Comparison of ENCODE assay signal across 11 cellular contexts in the genomic region with DNA sequence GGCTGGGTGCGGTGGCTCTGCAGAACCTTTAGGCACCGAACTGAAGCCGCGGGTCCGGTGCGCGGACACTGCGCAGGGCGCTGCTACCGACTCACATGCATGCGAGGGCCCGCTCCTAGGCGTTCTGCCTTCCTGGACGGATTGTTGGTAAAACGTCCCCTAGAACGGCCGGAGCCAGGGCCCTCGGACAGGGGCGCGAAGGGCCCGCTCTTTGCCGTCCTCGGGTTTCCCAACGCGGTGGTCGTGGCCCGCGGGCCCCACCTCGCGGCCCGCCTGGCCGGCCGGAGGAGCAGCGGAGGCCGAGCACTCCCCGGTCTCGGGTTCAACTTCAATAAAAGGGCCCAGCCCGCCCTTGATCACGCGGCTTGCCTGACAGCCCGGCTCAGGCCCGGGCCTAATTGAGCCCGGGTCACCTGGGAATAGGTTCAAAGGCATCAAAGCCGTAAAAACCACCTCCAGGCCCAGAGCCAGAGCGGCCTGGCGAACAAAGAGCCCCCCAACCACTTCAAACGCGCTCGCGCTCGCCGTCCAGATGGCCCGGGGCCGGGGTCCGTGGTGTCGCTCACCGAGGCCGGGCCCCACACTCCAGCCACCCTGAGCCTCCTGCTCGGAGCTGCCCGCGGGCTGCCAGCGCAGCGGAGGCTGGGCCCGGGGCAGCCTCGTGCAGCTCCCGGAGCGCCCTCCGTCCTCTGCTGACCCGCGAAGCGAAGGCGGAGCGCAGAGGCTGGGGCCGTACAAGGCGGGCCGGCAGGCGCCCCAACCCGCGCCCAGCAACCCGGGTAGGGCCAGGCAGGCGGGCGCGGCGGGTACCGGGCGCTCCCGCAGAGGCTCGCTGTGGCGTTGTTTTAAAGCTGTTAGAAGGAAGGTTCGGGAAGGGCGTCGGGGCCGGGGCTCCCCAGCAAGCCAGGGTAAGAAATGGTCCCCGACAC. TPM values are rescaled to one million over a fixed set of nuclear protein-coding genes. Genes with fewer than 3 reads are reported as not detected.
DNase-seq lines count a peak whose midpoint lies in the region; ATAC-seq and TF ChIP-seq lines count a peak whose summit lies in the region.
"Had no signal": no experiment of that assay in that cellular context is flagged by ENCODE, and none has a peak within 500 bp of the region (broad histone marks: within the 10 kb centered on the region; RNA-seq: fewer than 3 reads in every experiment).

No MANE protein-coding gene starts in this region.

- no peak overlapping the region for H3K4me3 Mint-ChIP-seq in activated naive CD4-positive, alpha-beta T cell treated with anti-CD3 and anti-CD28 coated beads, Interleukin-2, amount 10 ng/mL, durations not matched to agents 7 days and 5 days

- no peaks in the 10 kb centered on the region for H3K4me1 Mint-ChIP-seq in activated naive CD4-positive, alpha-beta T cell treated with anti-CD3 and anti-CD28 coated beads, Interleukin-2, amount 10 ng/mL, durations not matched to agents 7 days and 5 days

- H3K23ac ChIP-seq in trophoblast cell (ENCODE audit: low read length): no peak overlapping the region

- DNase-seq in AG09319 (ENCODE audit: extremely low read depth, low read depth) (no peak), brain microvascular endothelial cell (no peak), hepatic stellate cell (ENCODE audit: low spot score) (peak; percentile 42), trophoblast cell (no peak), NOMO-1 treated with DMSO at 0.1 percent for 48 hours (lab: John Stamatoyannopoulos, UW; ENCODE audit: unreplicated experiment) (no peak)
- no peak for DNase-seq in activated naive CD4-positive, alpha-beta T cell treated with anti-CD3 and anti-CD28 coated beads, Interleukin-2, amount 10 ng/mL, durations not matched to agents 7 days and 5 days
- DNase-seq in stimulated activated CD8-positive, alpha-beta memory T cell treated with anti-CD3 and anti-CD28 coated beads, Interleukin-4, amount 100 ng/mL, for 48 hours: no peak
- DNase-seq: Calu3; NCI-H187 treated with DMSO at 0.1 percent for 48 hours; stimulated activated naive CD4-positive, alpha-beta T cell had no signal

- no peak overlapping the region for H4K12ac ChIP-seq in trophoblast cell (ENCODE audit: low read depth, low read length)

- WGBS in trophoblast cell (ENCODE audit: extremely low coverage, insufficient coverage, insufficient read length): no CpG with 5 or more reads among the region's 94 CpGs

- no peak overlapping the region for H2BK12ac ChIP-seq in trophoblast cell (ENCODE audit: low read length)

- H3K9me3 Mint-ChIP-seq in activated naive CD4-positive, alpha-beta T cell treated with anti-CD3 and anti-CD28 coated beads, Interleukin-2, amount 10 ng/mL, durations not matched to agents 7 days and 5 days: no peaks in the 10 kb centered on the region

- H3K36me3 ChIP-seq in brain microvascular endothelial cell (replicated peaks): no peaks in the 10 kb centered on the region
- no peaks in the 10 kb centered on the region for H3K36me3 ChIP-seq in trophoblast cell (ENCODE audit: control insufficient read depth in 1 of 2, insufficient read depth in 2 of 2, low read length in 2 of 2)

- no peak overlapping the region for H3K14ac ChIP-seq in trophoblast cell (ENCODE audit: low read length)

- H3K27ac ChIP-seq in brain microvascular endothelial cell (no peak overlapping the region), trophoblast cell (ENCODE audit: low read depth, low read length) (no peak overlapping the region)

- H2AK5ac ChIP-seq in trophoblast cell (ENCODE audit: low read length): no peak overlapping the region

- H3K9me3 ChIP-seq in trophoblast cell (ENCODE audit: insufficient read depth, low read depth, low read length): peaks cover 2% of the 10 kb centered on the region

- no peak overlapping the region for H2BK5ac ChIP-seq in trophoblast cell (ENCODE audit: low read depth, low read length, poor library complexity)

- H3K36me3 Mint-ChIP-seq in activated naive CD4-positive, alpha-beta T cell treated with anti-CD3 and anti-CD28 coated beads, Interleukin-2, amount 10 ng/mL, durations not matched to agents 7 days and 5 days: no peaks in the 10 kb centered on the region

- peak overlapping the region; percentile 67 for H3K4me2 ChIP-seq in trophoblast cell (ENCODE audit: low read length)

- no peak overlapping the region for H3K27ac Mint-ChIP-seq in activated naive CD4-positive, alpha-beta T cell treated with anti-CD3 and anti-CD28 coated beads, Interleukin-2, amount 10 ng/mL, durations not matched to agents 7 days and 5 days

- no peak overlapping the region for H2AFZ ChIP-seq in trophoblast cell (ENCODE audit: insufficient read depth, low read length, poor library complexity)

- no peaks in the 10 kb centered on the region for H3K79me2 ChIP-seq in trophoblast cell (ENCODE audit: control insufficient read depth, insufficient read depth, low read length, poor library complexity)

- no peaks in the 10 kb centered on the region for H3K79me1 ChIP-seq in trophoblast cell (ENCODE audit: low read length)

- H3K4me1 ChIP-seq in trophoblast cell (ENCODE audit: control insufficient read depth in 1 of 2, insufficient read depth in 2 of 2, low read length in 2 of 2): peaks cover 12 to 16% of the 10 kb centered on the region in 2 experiments

- no peak overlapping the region for H2BK120ac ChIP-seq in trophoblast cell (ENCODE audit: insufficient read depth, low read length, poor library complexity)

- no peak overlapping the region for H3K4ac ChIP-seq in trophoblast cell (ENCODE audit: low read depth, low read length)

- in situ Hi-C loops in brain microvascular endothelial cell (cut with HindIII; ENCODE audit: low pct_ligation_motif_present, low sequenced_read_pairs): no loop called here

- H3K27me3 ChIP-seq in brain microvascular endothelial cell (replicated peaks): peaks cover 6% of the 10 kb centered on the region
- peaks cover 44% of the 10 kb centered on the region for H3K27me3 ChIP-seq in trophoblast cell (ENCODE audit: insufficient read depth, low read length)

- H3K9ac ChIP-seq in trophoblast cell (ENCODE audit: low read length): no peak overlapping the region

- TF ChIP-seq CTCF in AG09319 (IDR thresholded peaks at IDR 0.05; ENCODE audit: low read depth, low read length): peak; percentile 16
- TF ChIP-seq CTCF in brain microvascular endothelial cell (IDR thresholded peaks at IDR 0.05; ENCODE audit: low read depth, low read length, missing control alignments): no peak

- peaks cover 84% of the 10 kb centered on the region for H3K27me3 Mint-ChIP-seq in activated naive CD4-positive, alpha-beta T cell treated with anti-CD3 and anti-CD28 coated beads, Interleukin-2, amount 10 ng/mL, durations not matched to agents 7 days and 5 days

- H3K18ac ChIP-seq in trophoblast cell (ENCODE audit: low read length): no peak overlapping the region

- peak overlapping the region; percentile 87 for H3K4me3 ChIP-seq in brain microvascular endothelial cell (ENCODE audit: low read depth, low read length)
- H3K4me3 ChIP-seq in trophoblast cell (ENCODE audit: low read depth, low read length): no peak overlapping the region

- CTCF ChIA-PET in activated naive CD4-positive, alpha-beta T cell treated with anti-CD3 and anti-CD28 coated beads, Interleukin-2, amount 10 ng/mL, durations not matched to agents 7 days and 5 days (lab: Charles Lee): no interaction called here

- no peak overlapping the region for H4K91ac ChIP-seq in trophoblast cell (ENCODE audit: low read depth, low read length)

- no peak overlapping the region for H4K8ac ChIP-seq in trophoblast cell (ENCODE audit: low read depth, low read length)

- no peak for ATAC-seq in GM19455 (IDR thresholded peaks at IDR 0.05; ENCODE audit: unreplicated experiment)

RNA-seq across cellular contexts. Expression of gene TWIST2, which starts 1.1 kb away (rescaled TPM):
- 26.0 and 27.7 TPM in 2 replicates for polyA plus RNA-seq in trophoblast cell (2013)
